In genomic region chr1:225899044-225899925, GRCh38 we compare ENCODE assay signal across 1 cellular context.
TF ChIP-seq lines count a peak whose summit lies in the region.

No MANE protein-coding gene starts in this region.

TF ChIP-seq in WTC11, 78 proteins besides CTCF, POLR2A, EP300 and RAD21 (continued from another document):
- TF ChIP-seq PRDM15 (CRISPR knock-in tag; IDR thresholded peaks at IDR 0.05) = no peak
- TF ChIP-seq NR2C2 (CRISPR knock-in tag; IDR thresholded peaks at IDR 0.05) = 0 out of 2 replicates have a peak, but pooled peaks have one; percentile 61
- peak; percentile 94 for TF ChIP-seq NFE2L1 (CRISPR knock-in tag; IDR thresholded peaks at IDR 0.05)
- TF ChIP-seq ZNF425 (CRISPR knock-in tag; conservative IDR thresholded peaks at IDR 0.05) = no peak
- TF ChIP-seq PRRX2 (CRISPR knock-in tag; IDR thresholded peaks at IDR 0.05) = no peak; the same call in 1 of the 2 replicates
- TF ChIP-seq TCF7 (CRISPR knock-in tag; IDR thresholded peaks at IDR 0.05; ENCODE audit: low read depth) = no peak
- TF ChIP-seq ZBTB21 (CRISPR knock-in tag; IDR thresholded peaks at IDR 0.05; ENCODE audit: borderline replicate concordance) = no peak
- TF ChIP-seq ETV6 (CRISPR knock-in tag; IDR thresholded peaks at IDR 0.05) = peak; percentile 33; the same call in 1 of the 2 replicates
- TF ChIP-seq ESRRA (CRISPR knock-in tag; IDR thresholded peaks at IDR 0.05; ENCODE audit: borderline replicate concordance) = no peak
- peak; percentile 20; the same call in 1 of the 2 replicates for TF ChIP-seq TP53 (CRISPR knock-in tag; IDR thresholded peaks at IDR 0.05)
- no peak for TF ChIP-seq IRF2 (CRISPR knock-in tag; IDR thresholded peaks at IDR 0.05; ENCODE audit: borderline replicate concordance, low read depth)
- TF ChIP-seq SMAD4 (CRISPR knock-in tag; IDR thresholded peaks at IDR 0.05) = peak; percentile 94
- TF ChIP-seq ZNF423 (CRISPR knock-in tag; IDR thresholded peaks at IDR 0.05) = peak; percentile 72
- no peak for TF ChIP-seq NFYB (CRISPR knock-in tag; conservative IDR thresholded peaks at IDR 0.05; ENCODE audit: low read depth)
- TF ChIP-seq CBFB (CRISPR knock-in tag; IDR thresholded peaks at IDR 0.05; ENCODE audit: low read depth) = 0 out of 2 replicates have a peak, but pooled peaks have one; percentile 82
- peak; percentile 71 for TF ChIP-seq SP1 (CRISPR knock-in tag; conservative IDR thresholded peaks at IDR 0.05)
- peak; percentile 94 for TF ChIP-seq ZNF281 (CRISPR knock-in tag; IDR thresholded peaks at IDR 0.05)
- TF ChIP-seq FOXP1 (CRISPR knock-in tag; IDR thresholded peaks at IDR 0.05; ENCODE audit: borderline replicate concordance) = peak; percentile 59; the same call in 1 of the 2 replicates
- no peak for TF ChIP-seq SMAD3 (CRISPR knock-in tag; IDR thresholded peaks at IDR 0.05; ENCODE audit: borderline replicate concordance)
- peak; percentile 52; the same call in 1 of the 2 replicates for TF ChIP-seq MAX (CRISPR knock-in tag; IDR thresholded peaks at IDR 0.05)
- TF ChIP-seq MYBL2 (CRISPR knock-in tag; IDR thresholded peaks at IDR 0.05) = no peak
- TF ChIP-seq USF2 (CRISPR knock-in tag; IDR thresholded peaks at IDR 0.05) = 0 out of 2 replicates have a peak, but pooled peaks have one; percentile 6
- peak; percentile 68; the same call in 1 of the 2 replicates for TF ChIP-seq TEAD1 (CRISPR knock-in tag; IDR thresholded peaks at IDR 0.05)
- TF ChIP-seq ERG (CRISPR knock-in tag; IDR thresholded peaks at IDR 0.05) = peak; percentile 26; the same call in 1 of the 2 replicates
